Comparison of ENCODE assay signal across 9 cellular contexts in genomic region chr3:174425422-174425821, GRCh38.
"Had no signal": no experiment of that assay in that cellular context is flagged by ENCODE, and none has a peak within 500 bp of the region (broad histone marks: within the 10 kb centered on the region; RNA-seq: fewer than 3 reads in every experiment).

No MANE protein-coding gene starts in this region.

- H3K9ac ChIP-seq: GM23248 had no signal

- H3K36me3 ChIP-seq: HAP-1 had no signal

- H3K4me3 ChIP-seq: GM23248, HAP-1, K562 had no signal

- ATAC-seq: HCT116, K562 had no signal

- H3K9me3 ChIP-seq: HAP-1 had no signal

- DNase-seq: GM23248, GOT3, H7, HFFc6, IMR-90, KG1 had no signal

- H3K4me1 ChIP-seq: HAP-1 had no signal

- H2AFZ ChIP-seq: GM23248 had no signal

- H3K27ac ChIP-seq: GM23248 had no signal
